ENCODE assay signal across 37 cellular contexts in the genomic region with DNA sequence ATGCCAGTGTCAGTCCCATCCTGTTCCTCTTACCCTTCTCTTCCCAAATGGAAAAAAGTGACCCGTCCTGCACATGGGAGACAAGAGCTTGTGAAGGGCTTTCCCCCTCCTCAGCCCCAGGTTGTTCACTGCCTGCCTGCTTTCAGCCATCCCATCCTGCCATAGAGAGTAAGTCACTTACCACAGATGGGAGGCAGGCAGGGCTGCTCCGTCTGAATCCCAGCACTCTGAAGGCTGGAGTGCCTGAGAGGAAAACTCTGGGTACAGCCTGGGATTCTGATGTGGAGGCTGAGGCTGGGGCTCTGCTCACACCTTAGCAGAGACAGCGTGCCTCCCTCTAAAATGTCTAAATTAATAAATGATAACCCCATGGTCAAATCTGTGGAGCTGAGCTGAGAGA. TPM values are rescaled to one million over a fixed set of nuclear protein-coding genes. Genes with fewer than 3 reads are reported as not detected.
"Had no signal": no experiment of that assay in that cellular context is flagged by ENCODE, and none has a peak within 500 bp of the region (broad histone marks: within the 10 kb centered on the region; RNA-seq: fewer than 3 reads in every experiment).

No MANE protein-coding gene starts in this region.

- H3K27me3 ChIP-seq: ascending aorta, cardiac muscle cell had no signal

- H3K27ac ChIP-seq: ascending aorta, cardiac muscle cell, WERI-Rb-1 had no signal

- H3K9me3 Mint-ChIP-seq: activated CD4-positive, alpha-beta memory T cell treated with anti-CD3 and anti-CD28 coated beads, Interleukin-2, amount 10 ng/mL, durations not matched to agents 7 days and 5 days; activated CD4-positive, alpha-beta T cell treated with anti-CD3 and anti-CD28 coated beads, Interleukin-2, amount 10 ng/mL, durations not matched to agents 7 days and 5 days; activated naive CD4-positive, alpha-beta T cell treated with anti-CD3 and anti-CD28 coated beads, Interleukin-2, amount 10 ng/mL, durations not matched to agents 7 days and 5 days; activated naive CD4-positive, alpha-beta T cell treated with anti-CD3 and anti-CD28 coated beads, Interleukin-2, amount 50 U/mL, for 24 hours; activated naive CD8-positive, alpha-beta T cell treated with anti-CD3 and anti-CD28 coated beads, Interleukin-2, amount 10 ng/mL, durations not matched to agents 7 days and 5 days; activated naive CD8-positive, alpha-beta T cell treated with anti-CD3 and anti-CD28 coated beads, Interleukin-2, amount 50 U/mL, for 24 hours; activated T-cell treated with anti-CD3 and anti-CD28 coated beads, Interleukin-2, amount 50 U/mL, for 24 hours; activated T-helper 2 cell treated with anti-CD3 and anti-CD28 coated beads, Interferon-gamma antibody, Interleukin-2, Interleukin-4, amounts not matched to agents 10 μg/mL and 5 μg/mL and 100 μg/mL, durations not matched to agents 14 hours and 24 hours and 36 hours; brain; T-helper 1 cell treated with Interleukin-12 subunit alpha and Interleukin-12 subunit beta and Interleukin-4 antibody, amounts not matched to agents 30 μg/mL and 1 μg/mL, for 36 hours; T-helper 2 cell treated with Interferon-gamma antibody and Interleukin-4, amounts not matched to agents 5 μg/mL and 100 μg/mL, for 36 hours; WTC11 had no signal

- H3K36me3 Mint-ChIP-seq: activated CD8-positive, alpha-beta memory T cell treated with anti-CD3 and anti-CD28 coated beads, Interleukin-2, amount 10 ng/mL, durations not matched to agents 7 days and 5 days; activated naive CD4-positive, alpha-beta T cell treated with anti-CD3 and anti-CD28 coated beads, Interleukin-2, amount 10 ng/mL, durations not matched to agents 7 days and 5 days; activated naive CD4-positive, alpha-beta T cell treated with anti-CD3 and anti-CD28 coated beads, Interleukin-2, amount 50 U/mL, for 24 hours; activated naive CD8-positive, alpha-beta T cell; activated naive CD8-positive, alpha-beta T cell treated with anti-CD3 and anti-CD28 coated beads, Interleukin-2, amount 10 ng/mL, durations not matched to agents 7 days and 5 days; brain; WTC11 had no signal

- H3K27ac Mint-ChIP-seq: activated CD4-positive, alpha-beta memory T cell treated with anti-CD3 and anti-CD28 coated beads, Interleukin-2, amount 10 ng/mL, durations not matched to agents 7 days and 5 days; activated CD4-positive, alpha-beta T cell treated with anti-CD3 and anti-CD28 coated beads for 36 hours; activated CD4-positive, alpha-beta T cell treated with anti-CD3 and anti-CD28 coated beads, Interleukin-2, amount 10 ng/mL, durations not matched to agents 7 days and 5 days; activated CD8-positive, alpha-beta memory T cell treated with anti-CD3 and anti-CD28 coated beads, Interleukin-2, amount 10 ng/mL, durations not matched to agents 7 days and 5 days; activated CD8-positive, alpha-beta T cell treated with anti-CD3 and anti-CD28 coated beads, Interleukin-2, amount 10 ng/mL, durations not matched to agents 7 days and 5 days; activated naive CD4-positive, alpha-beta T cell treated with anti-CD3 and anti-CD28 coated beads, Interleukin-2, amount 10 ng/mL, durations not matched to agents 7 days and 5 days; activated naive CD4-positive, alpha-beta T cell treated with anti-CD3 and anti-CD28 coated beads, Interleukin-2, amount 50 U/mL, for 24 hours; activated naive CD8-positive, alpha-beta T cell; activated naive CD8-positive, alpha-beta T cell treated with anti-CD3 and anti-CD28 coated beads, Interleukin-2, amount 10 ng/mL, durations not matched to agents 7 days and 5 days; activated naive CD8-positive, alpha-beta T cell treated with anti-CD3 and anti-CD28 coated beads, Interleukin-2, amount 50 U/mL, for 24 hours; activated T-cell treated with anti-CD3 and anti-CD28 coated beads, Interleukin-2, amount 50 U/mL, for 24 hours; activated T-helper 2 cell treated with anti-CD3 and anti-CD28 coated beads, Interferon-gamma antibody, Interleukin-2, Interleukin-4, amounts not matched to agents 10 μg/mL and 5 μg/mL and 100 μg/mL, durations not matched to agents 14 hours and 24 hours and 36 hours; brain; T-helper 1 cell treated with Interleukin-12 subunit alpha and Interleukin-12 subunit beta and Interleukin-4 antibody, amounts not matched to agents 30 μg/mL and 1 μg/mL, for 36 hours; T-helper 2 cell treated with Interferon-gamma antibody and Interleukin-4, amounts not matched to agents 5 μg/mL and 100 μg/mL, for 36 hours; WTC11 had no signal

- H3K4me3 Mint-ChIP-seq: activated CD4-positive, alpha-beta memory T cell treated with anti-CD3 and anti-CD28 coated beads, Interleukin-2, amount 10 ng/mL, durations not matched to agents 7 days and 5 days; activated CD4-positive, alpha-beta T cell treated with anti-CD3 and anti-CD28 coated beads for 36 hours; activated CD4-positive, alpha-beta T cell treated with anti-CD3 and anti-CD28 coated beads, Interleukin-2, amount 10 ng/mL, durations not matched to agents 7 days and 5 days; activated CD8-positive, alpha-beta memory T cell treated with anti-CD3 and anti-CD28 coated beads, Interleukin-2, amount 10 ng/mL, durations not matched to agents 7 days and 5 days; activated CD8-positive, alpha-beta T cell treated with anti-CD3 and anti-CD28 coated beads, Interleukin-2, amount 10 ng/mL, durations not matched to agents 7 days and 5 days; activated naive CD4-positive, alpha-beta T cell treated with anti-CD3 and anti-CD28 coated beads, Interleukin-2, amount 10 ng/mL, durations not matched to agents 7 days and 5 days; activated naive CD4-positive, alpha-beta T cell treated with anti-CD3 and anti-CD28 coated beads, Interleukin-2, amount 50 U/mL, for 24 hours; activated naive CD8-positive, alpha-beta T cell; activated naive CD8-positive, alpha-beta T cell treated with anti-CD3 and anti-CD28 coated beads, Interleukin-2, amount 10 ng/mL, durations not matched to agents 7 days and 5 days; activated naive CD8-positive, alpha-beta T cell treated with anti-CD3 and anti-CD28 coated beads, Interleukin-2, amount 50 U/mL, for 24 hours; activated T-cell treated with anti-CD3 and anti-CD28 coated beads, Interleukin-2, amount 50 U/mL, for 24 hours; brain; central memory CD8-positive, alpha-beta T cell; T-helper 1 cell treated with Interleukin-12 subunit alpha and Interleukin-12 subunit beta and Interleukin-4 antibody, amounts not matched to agents 30 μg/mL and 1 μg/mL, for 36 hours; T-helper 2 cell treated with Interferon-gamma antibody and Interleukin-4, amounts not matched to agents 5 μg/mL and 100 μg/mL, for 36 hours; WTC11 had no signal

- H3K4me1 Mint-ChIP-seq: activated CD4-positive, alpha-beta memory T cell treated with anti-CD3 and anti-CD28 coated beads, Interleukin-2, amount 10 ng/mL, durations not matched to agents 7 days and 5 days; activated CD4-positive, alpha-beta T cell treated with anti-CD3 and anti-CD28 coated beads for 36 hours; activated CD4-positive, alpha-beta T cell treated with anti-CD3 and anti-CD28 coated beads, Interleukin-2, amount 10 ng/mL, durations not matched to agents 7 days and 5 days; activated CD8-positive, alpha-beta memory T cell treated with anti-CD3 and anti-CD28 coated beads, Interleukin-2, amount 10 ng/mL, durations not matched to agents 7 days and 5 days; activated naive CD4-positive, alpha-beta T cell treated with anti-CD3 and anti-CD28 coated beads, Interleukin-2, amount 10 ng/mL, durations not matched to agents 7 days and 5 days; activated naive CD4-positive, alpha-beta T cell treated with anti-CD3 and anti-CD28 coated beads, Interleukin-2, amount 50 U/mL, for 24 hours; activated naive CD8-positive, alpha-beta T cell treated with anti-CD3 and anti-CD28 coated beads, Interleukin-2, amount 10 ng/mL, durations not matched to agents 7 days and 5 days; activated naive CD8-positive, alpha-beta T cell treated with anti-CD3 and anti-CD28 coated beads, Interleukin-2, amount 50 U/mL, for 24 hours; brain; central memory CD8-positive, alpha-beta T cell; WTC11 had no signal

- H3K36me3 ChIP-seq: ascending aorta, cardiac muscle cell, WERI-Rb-1 had no signal

- H3K27me3 Mint-ChIP-seq: activated CD4-positive, alpha-beta memory T cell treated with anti-CD3 and anti-CD28 coated beads, Interleukin-2, amount 10 ng/mL, durations not matched to agents 7 days and 5 days had no signal

- H3K4me1 ChIP-seq: ascending aorta had no signal

- H3K4me3 ChIP-seq: ascending aorta, cardiac muscle cell had no signal

- H3K9me3 ChIP-seq: ascending aorta had no signal

- DNase-seq: activated CD4-positive, alpha-beta memory T cell treated with anti-CD3 and anti-CD28 coated beads, Interleukin-2, amount 10 ng/mL, durations not matched to agents 7 days and 5 days; activated CD4-positive, alpha-beta T cell treated with anti-CD3 and anti-CD28 coated beads for 1 hour; activated CD4-positive, alpha-beta T cell treated with anti-CD3 and anti-CD28 coated beads for 36 hours; activated CD4-positive, alpha-beta T cell treated with anti-CD3 and anti-CD28 coated beads for 48 hours; activated CD4-positive, alpha-beta T cell treated with anti-CD3 and anti-CD28 coated beads, Interleukin-2, amount 10 ng/mL, durations not matched to agents 7 days and 5 days; activated CD4-positive, alpha-beta T cell treated with anti-CD3 and anti-CD28 coated beads, Interleukin-2, amount 50 U/mL, for 48 hours; activated CD4-positive, CD25-positive, alpha-beta regulatory T cell; activated CD8-positive, alpha-beta memory T cell treated with anti-CD3 and anti-CD28 coated beads for 24 hours; activated CD8-positive, alpha-beta memory T cell treated with anti-CD3 and anti-CD28 coated beads, Interleukin-2, amount 10 ng/mL, durations not matched to agents 7 days and 5 days; activated CD8-positive, alpha-beta memory T cell treated with anti-CD3 and anti-CD28 coated beads, Interleukin-2, amount 50 U/mL, for 48 hours; activated CD8-positive, alpha-beta T cell treated with anti-CD3 and anti-CD28 coated beads, Interleukin-2, amount 10 ng/mL, durations not matched to agents 7 days and 5 days; activated effector memory CD4-positive, alpha-beta T cell treated with Interleukin-2 at 50 U/mL for 16 hours; activated gamma-delta T cell; activated naive CD4-positive, alpha-beta T cell treated with anti-CD3 and anti-CD28 coated beads, Interleukin-2, amount 10 ng/mL, durations not matched to agents 7 days and 5 days; activated naive CD4-positive, alpha-beta T cell treated with Interleukin-2 at 50 U/mL for 16 hours; activated naive CD8-positive, alpha-beta T cell treated with anti-CD3 and anti-CD28 coated beads, Interleukin-2, amount 10 ng/mL, durations not matched to agents 7 days and 5 days; activated naive CD8-positive, alpha-beta T cell treated with anti-CD3 and anti-CD28 coated beads, Interleukin-2, amount 50 U/mL, for 24 hours; activated T-cell treated with anti-CD3 and anti-CD28 coated beads, Interleukin-2, amount 50 U/mL, for 24 hours; activated T-cell treated with anti-CD3 and anti-CD28 coated beads, Interleukin-2, amount 50 U/mL, for 48 hours; amygdala; anterior cingulate cortex; caudate nucleus; cerebellar nuclear complex; T-helper 2 cell; T-helper 9 cell; WERI-Rb-1 had no signal

RNA-seq across cellular contexts. Expression of a gene that starts 14.8 kb away (rescaled TPM):
- total RNA-seq: activated CD4-positive, alpha-beta memory T cell treated with anti-CD3 and anti-CD28 coated beads, Interleukin-2, amount 10 ng/mL, durations not matched to agents 7 days and 5 days; activated CD4-positive, alpha-beta T cell treated with anti-CD3 and anti-CD28 coated beads for 36 hours; activated CD4-positive, alpha-beta T cell treated with anti-CD3 and anti-CD28 coated beads, Interleukin-2, amount 10 ng/mL, durations not matched to agents 7 days and 5 days; activated CD8-positive, alpha-beta memory T cell treated with anti-CD3 and anti-CD28 coated beads, Interleukin-2, amount 10 ng/mL, durations not matched to agents 7 days and 5 days; activated CD8-positive, alpha-beta T cell treated with anti-CD3 and anti-CD28 coated beads, Interleukin-2, amount 10 ng/mL, durations not matched to agents 7 days and 5 days; activated naive CD8-positive, alpha-beta T cell treated with anti-CD3 and anti-CD28 coated beads, Interleukin-2, amount 10 ng/mL, durations not matched to agents 7 days and 5 days; activated T-helper 2 cell treated with anti-CD3 and anti-CD28 coated beads, Interferon-gamma antibody, Interleukin-2, Interleukin-4, amounts not matched to agents 10 μg/mL and 5 μg/mL and 100 μg/mL, durations not matched to agents 14 hours and 24 hours and 36 hours; ascending aorta; chondrocyte had no signal
